ENCODE assay signal across 1 cellular context in the genomic region with DNA sequence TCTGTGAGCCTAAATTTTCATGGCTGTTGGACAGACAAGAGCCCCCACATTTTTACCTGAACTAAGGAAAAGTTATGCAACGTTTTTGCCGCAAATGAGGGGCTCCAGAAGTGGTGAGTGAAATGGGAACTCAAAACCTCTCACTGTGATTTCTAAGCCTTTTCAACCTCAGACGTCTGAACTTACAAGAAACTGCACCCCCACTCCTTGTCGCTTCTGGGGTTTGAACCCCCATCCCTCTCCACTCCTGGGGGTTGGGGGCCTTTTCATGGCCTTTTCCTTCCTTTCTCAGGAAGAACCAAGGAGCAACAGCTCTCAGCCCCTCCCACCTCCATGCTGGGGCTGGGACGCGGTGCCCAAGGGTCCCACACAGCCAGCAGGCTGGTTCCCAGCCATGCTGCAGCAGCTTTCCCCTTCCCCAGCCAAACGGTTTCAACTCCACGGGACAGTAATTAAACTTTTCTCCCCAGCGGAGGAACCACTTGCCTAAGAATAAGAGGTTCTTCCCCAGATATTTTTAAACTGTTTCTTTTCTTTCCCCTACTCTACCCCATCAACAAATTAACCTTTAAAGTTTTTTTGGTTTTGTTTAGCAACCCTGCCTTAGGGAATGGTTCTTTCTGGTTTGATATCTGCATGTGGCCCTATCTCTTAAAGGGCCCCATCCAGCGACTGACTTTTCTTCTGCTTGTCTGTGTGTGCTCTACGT.
TF ChIP-seq lines count a peak whose summit lies in the region.

No MANE protein-coding gene starts in this region.

TF ChIP-seq in GM12878, 131 proteins besides CTCF, POLR2A, EP300 and RAD21 (continued from another document):
- TF ChIP-seq, protein P1, sequence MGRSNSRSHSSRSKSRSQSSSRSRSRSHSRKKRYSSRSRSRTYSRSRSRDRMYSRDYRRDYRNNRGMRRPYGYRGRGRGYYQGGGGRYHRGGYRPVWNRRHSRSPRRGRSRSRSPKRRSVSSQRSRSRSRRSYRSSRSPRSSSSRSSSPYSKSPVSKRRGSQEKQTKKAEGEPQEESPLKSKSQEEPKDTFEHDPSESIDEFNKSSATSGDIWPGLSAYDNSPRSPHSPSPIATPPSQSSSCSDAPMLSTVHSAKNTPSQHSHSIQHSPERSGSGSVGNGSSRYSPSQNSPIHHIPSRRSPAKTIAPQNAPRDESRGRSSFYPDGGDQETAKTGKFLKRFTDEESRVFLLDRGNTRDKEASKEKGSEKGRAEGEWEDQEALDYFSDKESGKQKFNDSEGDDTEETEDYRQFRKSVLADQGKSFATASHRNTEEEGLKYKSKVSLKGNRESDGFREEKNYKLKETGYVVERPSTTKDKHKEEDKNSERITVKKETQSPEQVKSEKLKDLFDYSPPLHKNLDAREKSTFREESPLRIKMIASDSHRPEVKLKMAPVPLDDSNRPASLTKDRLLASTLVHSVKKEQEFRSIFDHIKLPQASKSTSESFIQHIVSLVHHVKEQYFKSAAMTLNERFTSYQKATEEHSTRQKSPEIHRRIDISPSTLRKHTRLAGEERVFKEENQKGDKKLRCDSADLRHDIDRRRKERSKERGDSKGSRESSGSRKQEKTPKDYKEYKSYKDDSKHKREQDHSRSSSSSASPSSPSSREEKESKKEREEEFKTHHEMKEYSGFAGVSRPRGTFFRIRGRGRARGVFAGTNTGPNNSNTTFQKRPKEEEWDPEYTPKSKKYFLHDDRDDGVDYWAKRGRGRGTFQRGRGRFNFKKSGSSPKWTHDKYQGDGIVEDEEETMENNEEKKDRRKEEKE (IDR thresholded peaks at IDR 0.05): no peak
- peak; percentile 17; the same call in 1 of the 2 replicates for TF ChIP-seq POLR2AphosphoS5 (IDR thresholded peaks at IDR 0.05; ENCODE audit: low read length)
- TF ChIP-seq LARP7 (IDR thresholded peaks at IDR 0.05): no peak
- no peak for TF ChIP-seq ZNF274 (IDR thresholded peaks at IDR 0.05; ENCODE audit: insufficient read depth, insufficient read length)
- TF ChIP-seq RFX5 (IDR thresholded peaks at IDR 0.05; ENCODE audit: low read depth, low read length): no peak
- TF ChIP-seq RUNX3 (IDR thresholded peaks at IDR 0.05; ENCODE audit: low read length): no peak
- no peak for TF ChIP-seq SIN3A (IDR thresholded peaks at IDR 0.05; ENCODE audit: low read depth, low read length)
- no peak for TF ChIP-seq RB1 (IDR thresholded peaks at IDR 0.05; ENCODE audit: borderline replicate concordance)
- TF ChIP-seq IRF4 (IDR thresholded peaks at IDR 0.05; ENCODE audit: low read depth, low read length): no peak
- TF ChIP-seq, protein P2, sequence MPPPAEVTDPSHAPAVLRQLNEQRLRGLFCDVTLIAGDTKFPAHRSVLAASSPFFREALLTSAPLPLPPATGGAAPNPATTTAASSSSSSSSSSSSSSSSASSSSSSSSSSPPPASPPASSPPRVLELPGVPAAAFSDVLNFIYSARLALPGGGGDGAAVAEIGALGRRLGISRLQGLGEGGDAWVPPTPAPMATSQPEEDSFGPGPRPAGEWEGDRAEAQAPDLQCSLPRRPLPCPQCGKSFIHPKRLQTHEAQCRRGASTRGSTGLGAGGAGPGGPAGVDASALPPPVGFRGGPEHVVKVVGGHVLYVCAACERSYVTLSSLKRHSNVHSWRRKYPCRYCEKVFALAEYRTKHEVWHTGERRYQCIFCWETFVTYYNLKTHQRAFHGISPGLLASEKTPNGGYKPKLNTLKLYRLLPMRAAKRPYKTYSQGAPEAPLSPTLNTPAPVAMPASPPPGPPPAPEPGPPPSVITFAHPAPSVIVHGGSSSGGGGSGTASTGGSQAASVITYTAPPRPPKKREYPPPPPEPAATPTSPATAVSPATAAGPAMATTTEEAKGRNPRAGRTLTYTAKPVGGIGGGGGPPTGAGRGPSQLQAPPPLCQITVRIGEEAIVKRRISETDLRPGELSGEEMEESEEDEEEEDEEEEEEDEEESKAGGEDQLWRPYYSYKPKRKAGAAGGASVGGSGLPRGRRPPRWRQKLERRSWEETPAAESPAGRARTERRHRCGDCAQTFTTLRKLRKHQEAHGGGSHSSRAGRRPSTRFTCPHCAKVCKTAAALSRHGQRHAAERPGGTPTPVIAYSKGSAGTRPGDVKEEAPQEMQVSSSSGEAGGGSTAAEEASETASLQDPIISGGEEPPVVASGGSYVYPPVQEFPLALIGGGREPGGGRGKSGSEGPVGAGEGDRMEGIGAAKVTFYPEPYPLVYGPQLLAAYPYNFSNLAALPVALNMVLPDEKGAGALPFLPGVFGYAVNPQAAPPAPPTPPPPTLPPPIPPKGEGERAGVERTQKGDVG (CRISPR knock-in tag; IDR thresholded peaks at IDR 0.05): no peak
- TF ChIP-seq, protein P3, sequence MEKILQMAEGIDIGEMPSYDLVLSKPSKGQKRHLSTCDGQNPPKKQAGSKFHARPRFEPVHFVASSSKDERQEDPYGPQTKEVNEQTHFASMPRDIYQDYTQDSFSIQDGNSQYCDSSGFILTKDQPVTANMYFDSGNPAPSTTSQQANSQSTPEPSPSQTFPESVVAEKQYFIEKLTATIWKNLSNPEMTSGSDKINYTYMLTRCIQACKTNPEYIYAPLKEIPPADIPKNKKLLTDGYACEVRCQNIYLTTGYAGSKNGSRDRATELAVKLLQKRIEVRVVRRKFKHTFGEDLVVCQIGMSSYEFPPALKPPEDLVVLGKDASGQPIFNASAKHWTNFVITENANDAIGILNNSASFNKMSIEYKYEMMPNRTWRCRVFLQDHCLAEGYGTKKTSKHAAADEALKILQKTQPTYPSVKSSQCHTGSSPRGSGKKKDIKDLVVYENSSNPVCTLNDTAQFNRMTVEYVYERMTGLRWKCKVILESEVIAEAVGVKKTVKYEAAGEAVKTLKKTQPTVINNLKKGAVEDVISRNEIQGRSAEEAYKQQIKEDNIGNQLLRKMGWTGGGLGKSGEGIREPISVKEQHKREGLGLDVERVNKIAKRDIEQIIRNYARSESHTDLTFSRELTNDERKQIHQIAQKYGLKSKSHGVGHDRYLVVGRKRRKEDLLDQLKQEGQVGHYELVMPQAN (conservative IDR thresholded peaks at IDR 0.05): 0 out of 2 replicates have a peak, but pooled peaks have one; percentile 58
- TF ChIP-seq NR2F1 (conservative IDR thresholded peaks at IDR 0.05): no peak
- TF ChIP-seq PAX8 (IDR thresholded peaks at IDR 0.05): no peak
- TF ChIP-seq ATF7 (IDR thresholded peaks at IDR 0.05; ENCODE audit: low read depth): peak; percentile 59
- peak; percentile 40; the same call in 1 of the 2 replicates for TF ChIP-seq YY1 (IDR thresholded peaks at IDR 0.05; ENCODE audit: low read depth, low read length)
- no peak for TF ChIP-seq MYB (IDR thresholded peaks at IDR 0.05; ENCODE audit: borderline replicate concordance, low read depth, low read length)
- TF ChIP-seq NFYA (IDR thresholded peaks at IDR 0.05; ENCODE audit: borderline replicate concordance, low read depth, low read length): no peak
- no peak for TF ChIP-seq BHLHE40 (IDR thresholded peaks at IDR 0.05; ENCODE audit: borderline replicate concordance in 1 of 2, low read depth in 2 of 2, low read length in 1 of 2)
- TF ChIP-seq ZNF384 (IDR thresholded peaks at IDR 0.05; ENCODE audit: borderline replicate concordance, low read depth, low read length): no peak
- no peak for TF ChIP-seq ESRRA (IDR thresholded peaks at IDR 0.05; ENCODE audit: low read length)
- TF ChIP-seq, protein P4, sequence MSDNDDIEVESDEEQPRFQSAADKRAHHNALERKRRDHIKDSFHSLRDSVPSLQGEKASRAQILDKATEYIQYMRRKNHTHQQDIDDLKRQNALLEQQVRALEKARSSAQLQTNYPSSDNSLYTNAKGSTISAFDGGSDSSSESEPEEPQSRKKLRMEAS (IDR thresholded peaks at IDR 0.05; ENCODE audit: low read depth, low read length): no peak
- TF ChIP-seq NR2C2 (IDR thresholded peaks at IDR 0.05; ENCODE audit: borderline replicate concordance, control insufficient read depth, insufficient read length, low read depth): no peak
- TF ChIP-seq GATAD2B (conservative IDR thresholded peaks at IDR 0.05; ENCODE audit: low read depth): 0 out of 2 replicates have a peak, but pooled peaks have one; percentile 28
- TF ChIP-seq, protein P5, sequence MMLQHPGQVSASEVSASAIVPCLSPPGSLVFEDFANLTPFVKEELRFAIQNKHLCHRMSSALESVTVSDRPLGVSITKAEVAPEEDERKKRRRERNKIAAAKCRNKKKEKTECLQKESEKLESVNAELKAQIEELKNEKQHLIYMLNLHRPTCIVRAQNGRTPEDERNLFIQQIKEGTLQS (IDR thresholded peaks at IDR 0.05; ENCODE audit: borderline replicate concordance, extremely low read depth, low read depth, low read length): no peak
- TF ChIP-seq RBBP5 (conservative IDR thresholded peaks at IDR 0.05): no peak
- TF ChIP-seq, protein P6, sequence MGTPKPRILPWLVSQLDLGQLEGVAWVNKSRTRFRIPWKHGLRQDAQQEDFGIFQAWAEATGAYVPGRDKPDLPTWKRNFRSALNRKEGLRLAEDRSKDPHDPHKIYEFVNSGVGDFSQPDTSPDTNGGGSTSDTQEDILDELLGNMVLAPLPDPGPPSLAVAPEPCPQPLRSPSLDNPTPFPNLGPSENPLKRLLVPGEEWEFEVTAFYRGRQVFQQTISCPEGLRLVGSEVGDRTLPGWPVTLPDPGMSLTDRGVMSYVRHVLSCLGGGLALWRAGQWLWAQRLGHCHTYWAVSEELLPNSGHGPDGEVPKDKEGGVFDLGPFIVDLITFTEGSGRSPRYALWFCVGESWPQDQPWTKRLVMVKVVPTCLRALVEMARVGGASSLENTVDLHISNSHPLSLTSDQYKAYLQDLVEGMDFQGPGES (IDR thresholded peaks at IDR 0.05): no peak
- TF ChIP-seq TCF12 (IDR thresholded peaks at IDR 0.05; ENCODE audit: low read depth, low read length): no peak
- no peak for TF ChIP-seq CEBPB (IDR thresholded peaks at IDR 0.05; ENCODE audit: borderline replicate concordance in 1 of 2, low read depth in 2 of 2, low read length in 2 of 2)
- no peak for TF ChIP-seq MEF2B (IDR thresholded peaks at IDR 0.05; ENCODE audit: partially characterized antibody, poor library complexity, severe bottlenecking)
- TF ChIP-seq, protein P7, sequence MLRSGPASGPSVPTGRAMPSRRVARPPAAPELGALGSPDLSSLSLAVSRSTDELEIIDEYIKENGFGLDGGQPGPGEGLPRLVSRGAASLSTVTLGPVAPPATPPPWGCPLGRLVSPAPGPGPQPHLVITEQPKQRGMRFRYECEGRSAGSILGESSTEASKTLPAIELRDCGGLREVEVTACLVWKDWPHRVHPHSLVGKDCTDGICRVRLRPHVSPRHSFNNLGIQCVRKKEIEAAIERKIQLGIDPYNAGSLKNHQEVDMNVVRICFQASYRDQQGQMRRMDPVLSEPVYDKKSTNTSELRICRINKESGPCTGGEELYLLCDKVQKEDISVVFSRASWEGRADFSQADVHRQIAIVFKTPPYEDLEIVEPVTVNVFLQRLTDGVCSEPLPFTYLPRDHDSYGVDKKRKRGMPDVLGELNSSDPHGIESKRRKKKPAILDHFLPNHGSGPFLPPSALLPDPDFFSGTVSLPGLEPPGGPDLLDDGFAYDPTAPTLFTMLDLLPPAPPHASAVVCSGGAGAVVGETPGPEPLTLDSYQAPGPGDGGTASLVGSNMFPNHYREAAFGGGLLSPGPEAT (IDR thresholded peaks at IDR 0.05; ENCODE audit: low read depth): 0 out of 2 replicates have a peak, but pooled peaks have one; percentile 20
- no peak for TF ChIP-seq CHD2 (IDR thresholded peaks at IDR 0.05; ENCODE audit: borderline replicate concordance, low read depth, low read length)
- no peak for TF ChIP-seq ZNF207 (IDR thresholded peaks at IDR 0.05; ENCODE audit: borderline replicate concordance)
- TF ChIP-seq TAF1 (IDR thresholded peaks at IDR 0.05; ENCODE audit: borderline replicate concordance, low read depth, low read length): no peak
- TF ChIP-seq HCFC1 (IDR thresholded peaks at IDR 0.05; ENCODE audit: low read length): no peak
- peak; percentile 59 for TF ChIP-seq EED (IDR thresholded peaks at IDR 0.05; ENCODE audit: low read depth)
- no peak for TF ChIP-seq MYC (IDR thresholded peaks at IDR 0.05; ENCODE audit: insufficient read depth, insufficient read length, insufficient replicate concordance, low read length, severe bottlenecking)
- TF ChIP-seq, protein P8, sequence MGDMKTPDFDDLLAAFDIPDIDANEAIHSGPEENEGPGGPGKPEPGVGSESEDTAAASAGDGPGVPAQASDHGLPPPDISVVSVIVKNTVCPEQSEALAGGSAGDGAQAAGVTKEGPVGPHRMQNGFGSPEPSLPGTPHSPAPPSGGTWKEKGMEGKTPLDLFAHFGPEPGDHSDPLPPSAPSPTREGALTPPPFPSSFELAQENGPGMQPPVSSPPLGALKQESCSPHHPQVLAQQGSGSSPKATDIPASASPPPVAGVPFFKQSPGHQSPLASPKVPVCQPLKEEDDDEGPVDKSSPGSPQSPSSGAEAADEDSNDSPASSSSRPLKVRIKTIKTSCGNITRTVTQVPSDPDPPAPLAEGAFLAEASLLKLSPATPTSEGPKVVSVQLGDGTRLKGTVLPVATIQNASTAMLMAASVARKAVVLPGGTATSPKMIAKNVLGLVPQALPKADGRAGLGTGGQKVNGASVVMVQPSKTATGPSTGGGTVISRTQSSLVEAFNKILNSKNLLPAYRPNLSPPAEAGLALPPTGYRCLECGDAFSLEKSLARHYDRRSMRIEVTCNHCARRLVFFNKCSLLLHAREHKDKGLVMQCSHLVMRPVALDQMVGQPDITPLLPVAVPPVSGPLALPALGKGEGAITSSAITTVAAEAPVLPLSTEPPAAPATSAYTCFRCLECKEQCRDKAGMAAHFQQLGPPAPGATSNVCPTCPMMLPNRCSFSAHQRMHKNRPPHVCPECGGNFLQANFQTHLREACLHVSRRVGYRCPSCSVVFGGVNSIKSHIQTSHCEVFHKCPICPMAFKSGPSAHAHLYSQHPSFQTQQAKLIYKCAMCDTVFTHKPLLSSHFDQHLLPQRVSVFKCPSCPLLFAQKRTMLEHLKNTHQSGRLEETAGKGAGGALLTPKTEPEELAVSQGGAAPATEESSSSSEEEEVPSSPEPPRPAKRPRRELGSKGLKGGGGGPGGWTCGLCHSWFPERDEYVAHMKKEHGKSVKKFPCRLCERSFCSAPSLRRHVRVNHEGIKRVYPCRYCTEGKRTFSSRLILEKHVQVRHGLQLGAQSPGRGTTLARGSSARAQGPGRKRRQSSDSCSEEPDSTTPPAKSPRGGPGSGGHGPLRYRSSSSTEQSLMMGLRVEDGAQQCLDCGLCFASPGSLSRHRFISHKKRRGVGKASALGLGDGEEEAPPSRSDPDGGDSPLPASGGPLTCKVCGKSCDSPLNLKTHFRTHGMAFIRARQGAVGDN (IDR thresholded peaks at IDR 0.05): no peak
- no peak for TF ChIP-seq MXI1 (IDR thresholded peaks at IDR 0.05; ENCODE audit: low read depth, low read length)
- TF ChIP-seq CBFB (IDR thresholded peaks at IDR 0.05; ENCODE audit: low read depth): no peak
- peak; percentile 27; the same call in 1 of the 2 replicates for TF ChIP-seq PML (IDR thresholded peaks at IDR 0.05; ENCODE audit: low read length)
- TF ChIP-seq FOS (IDR thresholded peaks at IDR 0.05; ENCODE audit: borderline replicate concordance, extremely low read depth, insufficient read length): no peak
- no peak for TF ChIP-seq SIX5 (IDR thresholded peaks at IDR 0.05; ENCODE audit: low read depth, low read length, severe bottlenecking)
